Comparison of ENCODE assay signal across 10 cellular contexts in the genomic region with DNA sequence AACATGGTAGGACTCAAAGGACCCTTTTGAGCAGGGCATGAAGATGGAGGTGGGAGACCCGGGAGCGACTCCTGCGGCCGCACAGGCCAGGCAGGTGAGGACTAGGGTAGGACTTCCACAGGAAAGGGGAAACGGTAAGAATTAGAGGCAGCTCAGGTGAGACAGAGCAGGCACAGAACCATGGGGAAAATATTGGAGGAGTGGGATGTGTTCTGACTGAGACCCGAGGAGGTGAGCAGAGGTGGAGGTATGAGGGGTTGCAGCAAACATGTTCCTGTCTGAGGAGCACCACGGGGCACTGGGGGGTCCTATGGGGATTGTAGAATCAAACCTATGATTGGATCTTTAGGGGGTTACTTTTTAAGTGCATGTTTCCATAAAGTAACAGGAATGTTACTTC. TPM values are rescaled to one million over a fixed set of nuclear protein-coding genes. Genes with fewer than 3 reads are reported as not detected.
DNase-seq lines count a peak whose midpoint lies in the region; ATAC-seq, FAIRE-seq and TF ChIP-seq lines count a peak whose summit lies in the region.
"Had no signal": no experiment of that assay in that cellular context is flagged by ENCODE, and none has a peak within 500 bp of the region (broad histone marks: within the 10 kb centered on the region; RNA-seq: fewer than 3 reads in every experiment).

No MANE protein-coding gene starts in this region.

- H4K20me1 ChIP-seq in endothelial cell of umbilical vein (replicated peaks; ENCODE audit: control insufficient read depth, extremely low read depth, insufficient read depth, low read length): no peaks in the 10 kb centered on the region

- TF ChIP-seq EP300 in sigmoid colon (IDR thresholded peaks at IDR 0.05): no peak

- WGBS in sigmoid colon, 2 donors: 74 to 79% methylated on average over 7 of the region's 7 CpGs

- intact Hi-C loops in Calu3 (cut with micrococcal nuclease; ENCODE audit: unreplicated experiment) (no loop called here), endothelial cell of umbilical vein (cut with micrococcal nuclease) (no loop called here), sigmoid colon (cut with DNase I) (no loop called here)

- H3K4me1 ChIP-seq in Peyer's patch (peaks cover 5 to 47% (median 34%) of the 10 kb centered on the region in 4 donors), endothelial cell of umbilical vein (ENCODE audit: control insufficient read depth, extremely low read depth, insufficient read depth, low read length) (peaks cover 21% of the 10 kb centered on the region), sigmoid colon (peaks cover 0 to 21% (median 15%) of the 10 kb centered on the region in 4 donors)

- peak overlapping the region; percentile 93 for H3K27ac Mint-ChIP-seq in Calu3 (ENCODE audit: unreplicated experiment)

- H2AFZ ChIP-seq in endothelial cell of umbilical vein (ENCODE audit: low read depth, low read length): no peak overlapping the region

- TF ChIP-seq POLR2A in Peyer's patch (IDR thresholded peaks at IDR 0.05): no peak
- peak; percentile 31 for TF ChIP-seq POLR2A in endothelial cell of umbilical vein (IDR thresholded peaks at IDR 0.05; ENCODE audit: low read depth, low read length)
- no peak for TF ChIP-seq POLR2A in sigmoid colon (IDR thresholded peaks at IDR 0.05)

- CTCF ChIA-PET in Calu3 (lab: Charles Lee): interaction anchor here (1.8 kb wide), 1 partner anchor 16 kb away, joined by 9 read pairs; a partner anchor contains a TSS
- CTCF ChIA-PET in endothelial cell of umbilical vein (lab: Charles Lee): interaction anchor here (1.8 kb wide), 1 partner anchor 12 kb away, joined by 11 read pairs; no protein-coding TSS in a partner anchor

- TF ChIP-seq CTCF in Calu3 (IDR thresholded peaks at IDR 0.05; ENCODE audit: unreplicated experiment): no peak
- TF ChIP-seq CTCF in Peyer's patch (IDR thresholded peaks at IDR 0.05): no peak
- no peak for TF ChIP-seq CTCF in endothelial cell of umbilical vein (IDR thresholded peaks at IDR 0.05; ENCODE audit: extremely low read depth in 1 of 2, insufficient read depth in 1 of 2, low read depth in 1 of 2, low read length in 2 of 2)
- no peak for TF ChIP-seq CTCF in sigmoid colon (IDR thresholded peaks at IDR 0.05)

- no peaks in the 10 kb centered on the region for H3K9me1 ChIP-seq in endothelial cell of umbilical vein (replicated peaks; ENCODE audit: control insufficient read depth, extremely low read depth, insufficient read depth, low read length)

- H3K4me3 Mint-ChIP-seq in Calu3 (ENCODE audit: low read depth, unreplicated experiment): peak overlapping the region; percentile 76

- H3K27ac ChIP-seq in Peyer's patch (peak overlapping the region; percentile 91 to 98 (median 98)), endothelial cell of umbilical vein (ENCODE audit: insufficient read depth, low read depth, low read length) (peak overlapping the region; percentile 86), sigmoid colon (peak overlapping the region; percentile 82 to 89 (median 86))

- H3K9ac ChIP-seq in endothelial cell of umbilical vein (replicated peaks; ENCODE audit: extremely low read depth, insufficient read depth, low read length): no peak overlapping the region

- H3K27me3 ChIP-seq in Peyer's patch (no peaks in the 10 kb centered on the region), endothelial cell of umbilical vein (ENCODE audit: control insufficient read depth in 2 of 2, insufficient read depth in 2 of 2, low read length in 2 of 2) (no peaks in the 10 kb centered on the region), sigmoid colon (no peaks in the 10 kb centered on the region)

- H3K4me2 ChIP-seq in endothelial cell of umbilical vein (ENCODE audit: insufficient read depth, low read length): no peak overlapping the region

- BruUV-seq in Calu3 (replicated peaks; lab: Mats Ljungman, UMichigan) (no TSS peak), endothelial cell of umbilical vein (replicated peaks; lab: Mats Ljungman, UMichigan) (no TSS peak)

- DNase-seq in Calu3 (no peak), Peyer's patch (peak in 2 of 3 donors; percentile 40 to 46), endothelial cell of umbilical vein (ENCODE audit: low read depth, low spot score) (no peak), sigmoid colon (peak; percentile 43), OCI-M1 (lab: John Stamatoyannopoulos, UW) (no peak), amniotic stem cell (lab: John Stamatoyannopoulos, UW) (no peak), NCI-H1694 (lab: John Stamatoyannopoulos, UW) (no peak)
- DNase-seq: NCI-H748 treated with DMSO at 0.1 percent for 48 hours had no signal

- H3K4me1 Mint-ChIP-seq in Calu3 (ENCODE audit: low read depth, unreplicated experiment): peaks cover 49% of the 10 kb centered on the region

- no peaks in the 10 kb centered on the region for H3K27me3 Mint-ChIP-seq in Calu3 (ENCODE audit: unreplicated experiment)

- ATAC-seq in GM18873 (IDR thresholded peaks at IDR 0.05; ENCODE audit: low FRiP score, unreplicated experiment): no peak
- ATAC-seq: activated CD4-positive, CD25-positive, alpha-beta regulatory T cell treated with anti-CD3 and anti-CD28 coated beads, Interleukin-2, amount 50 U/mL, for 24 hours had no signal

- H3K36me3 ChIP-seq in Peyer's patch (no peaks in the 10 kb centered on the region), endothelial cell of umbilical vein (ENCODE audit: control insufficient read depth in 2 of 2, extremely low read depth in 1 of 2, insufficient read depth in 2 of 2, low read length in 2 of 2) (peaks cover 2 to 3% of the 10 kb centered on the region in 2 experiments), sigmoid colon (no peaks in the 10 kb centered on the region)

- dilution Hi-C loops in endothelial cell of umbilical vein (cut with MboI; ENCODE audit: extremely low pct_ligation_motif_present, low sequenced_read_pairs): no loop called here

- no peaks in the 10 kb centered on the region for H3K9me3 ChIP-seq in Peyer's patch
- no peaks in the 10 kb centered on the region for H3K9me3 ChIP-seq in endothelial cell of umbilical vein (replicated peaks; ENCODE audit: control insufficient read depth, insufficient read depth, low read length)
- no peaks in the 10 kb centered on the region for H3K9me3 ChIP-seq in sigmoid colon

- H3K4me3 ChIP-seq in Peyer's patch (no peak overlapping the region), endothelial cell of umbilical vein (replicated peaks in 1 of 3; ENCODE audit: insufficient read depth in 1 of 3, low read depth in 1 of 3, low read length in 3 of 3) (no peak overlapping the region), sigmoid colon (no peak overlapping the region)

- H3K79me2 ChIP-seq in endothelial cell of umbilical vein (ENCODE audit: control insufficient read depth, insufficient read depth, low read length): no peaks in the 10 kb centered on the region

- no peaks in the 10 kb centered on the region for H3K9me3 Mint-ChIP-seq in Calu3 (ENCODE audit: low read depth, unreplicated experiment)

- POLR2A ChIA-PET in endothelial cell of umbilical vein (lab: Charles Lee): no interaction called here

- FAIRE-seq in endothelial cell of umbilical vein (lab: Jason Lieb, UNC): no peak

- peaks cover 56% of the 10 kb centered on the region for H3K36me3 Mint-ChIP-seq in Calu3 (ENCODE audit: insufficient read depth, unreplicated experiment)

TF ChIP-seq in endothelial cell of umbilical vein, 7 proteins besides CTCF, POLR2A, EP300 and RAD21:
- TF ChIP-seq, protein P1, sequence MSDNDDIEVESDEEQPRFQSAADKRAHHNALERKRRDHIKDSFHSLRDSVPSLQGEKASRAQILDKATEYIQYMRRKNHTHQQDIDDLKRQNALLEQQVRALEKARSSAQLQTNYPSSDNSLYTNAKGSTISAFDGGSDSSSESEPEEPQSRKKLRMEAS (IDR thresholded peaks at IDR 0.05; ENCODE audit: insufficient read depth, insufficient read length): no peak
- TF ChIP-seq EZH2 (IDR thresholded peaks at IDR 0.05; ENCODE audit: borderline replicate concordance, low read depth, low read length, severe bottlenecking) (no peak), JUN (IDR thresholded peaks at IDR 0.05; ENCODE audit: borderline replicate concordance, insufficient read depth, insufficient read length, low read depth) (no peak), GATA2 (IDR thresholded peaks at IDR 0.05; ENCODE audit: insufficient read depth, insufficient read length, low read depth, low read length) (no peak), MYC (IDR thresholded peaks at IDR 0.05; ENCODE audit: low read depth, low read length) (no peak), FOS (IDR thresholded peaks at IDR 0.05; ENCODE audit: borderline replicate concordance, insufficient read depth, low read length) (no peak), POLR2AphosphoS5 (IDR thresholded peaks at IDR 0.05; ENCODE audit: insufficient read depth, low read depth, low read length) (no peak)

RNA-seq across cellular contexts. Expression of a gene that starts 1.4 kb away (rescaled TPM):
- total RNA-seq in Calu3 (2022) (75.6 and 155 TPM in 2 replicates), Peyer's patch (10 to 100 TPM; 50.3 to 90.0 (median 70.6) TPM), endothelial cell of umbilical vein (5.4 and 6.4 TPM in 2 replicates), sigmoid colon (10 to 100 TPM in 1 of 4 donors, 1 to 10 TPM in 3; 1.9 to 20.1 (median 6.4) TPM)
- polyA plus RNA-seq in endothelial cell of umbilical vein (7.5 and 9.0 TPM in 2 replicates), sigmoid colon (100 to 1,000 TPM in 2 of 3 donors, 10 to 100 TPM in 1; 70.9 to 177 (median 153) TPM)
- 5.5 and 6.0 TPM in 2 replicates for polyA plus RNA-seq in endothelial cell of umbilical vein (2011; cell fraction: cytosol; rRNA removed)
- polyA plus RNA-seq in endothelial cell of umbilical vein (2011; cell fraction: nucleus; rRNA removed): 5.0 and 5.1 TPM in 2 replicates
- 8.6 and 9.9 TPM in 2 replicates for polyA plus RNA-seq in endothelial cell of umbilical vein (2012)
- 4.7 and 6.4 TPM in 2 replicates for polyA minus RNA-seq in endothelial cell of umbilical vein
- 2.7 TPM for polyA minus RNA-seq in endothelial cell of umbilical vein (2011; cell fraction: cytosol; rRNA and poly(A)+ RNA removed)
- 11.3 and 15.8 TPM in 2 replicates for polyA minus RNA-seq in endothelial cell of umbilical vein (2011; cell fraction: nucleus; rRNA and poly(A)+ RNA removed)

RNA-seq across cellular contexts. Expression of a gene that starts 16.3 kb away (rescaled TPM):
- total RNA-seq in Calu3 (2022) (34.9 and 43.4 TPM in 2 replicates), Peyer's patch (10 to 100 TPM in 2 of 4 donors, 1 to 10 TPM in 2; 9.6 to 17.3 (median 11.5) TPM), endothelial cell of umbilical vein (35.6 and 38.3 TPM in 2 replicates), sigmoid colon (10 to 100 TPM in 2 of 4 donors, 1 to 10 TPM in 2; 5.8 to 18.3 (median 9.4) TPM)
- polyA plus RNA-seq in endothelial cell of umbilical vein (31.6 and 34.2 TPM in 2 replicates), sigmoid colon (10 to 100 TPM in 1 of 3 donors, 1 to 10 TPM in 2; 4.2 to 19.7 (median 8.8) TPM)
- 30.4 and 33.1 TPM in 2 replicates for polyA plus RNA-seq in endothelial cell of umbilical vein (2011; cell fraction: cytosol; rRNA removed)
- 71.6 and 79.4 TPM in 2 replicates for polyA plus RNA-seq in endothelial cell of umbilical vein (2011; cell fraction: nucleus; rRNA removed)
- polyA plus RNA-seq in endothelial cell of umbilical vein (2012): 24.7 and 28.5 TPM in 2 replicates
- 40.9 and 53.8 TPM in 2 replicates for polyA minus RNA-seq in endothelial cell of umbilical vein
- polyA minus RNA-seq in endothelial cell of umbilical vein (2011; cell fraction: cytosol; rRNA and poly(A)+ RNA removed): 33.0 TPM
- 51.5 and 84.7 TPM in 2 replicates for polyA minus RNA-seq in endothelial cell of umbilical vein (2011; cell fraction: nucleus; rRNA and poly(A)+ RNA removed)

Comparison
In these comparisons a context has a peak if more than half of its experiments do, and no peak if none do; other contexts are left out.
1. DNase-seq: peak in Peyer's patch (2 of 3) and sigmoid colon (single experiment); none in Calu3 (single experiment), endothelial cell of umbilical vein (single experiment), OCI-M1 (single experiment), amniotic stem cell (single experiment) and NCI-H1694 (single experiment).
2. Peak in every context shown above with its lines, with median percentiles within 50 percentile points of each other: H3K27ac ChIP-seq.